ENCODE assay signal across 17 cellular contexts in the genomic region with DNA sequence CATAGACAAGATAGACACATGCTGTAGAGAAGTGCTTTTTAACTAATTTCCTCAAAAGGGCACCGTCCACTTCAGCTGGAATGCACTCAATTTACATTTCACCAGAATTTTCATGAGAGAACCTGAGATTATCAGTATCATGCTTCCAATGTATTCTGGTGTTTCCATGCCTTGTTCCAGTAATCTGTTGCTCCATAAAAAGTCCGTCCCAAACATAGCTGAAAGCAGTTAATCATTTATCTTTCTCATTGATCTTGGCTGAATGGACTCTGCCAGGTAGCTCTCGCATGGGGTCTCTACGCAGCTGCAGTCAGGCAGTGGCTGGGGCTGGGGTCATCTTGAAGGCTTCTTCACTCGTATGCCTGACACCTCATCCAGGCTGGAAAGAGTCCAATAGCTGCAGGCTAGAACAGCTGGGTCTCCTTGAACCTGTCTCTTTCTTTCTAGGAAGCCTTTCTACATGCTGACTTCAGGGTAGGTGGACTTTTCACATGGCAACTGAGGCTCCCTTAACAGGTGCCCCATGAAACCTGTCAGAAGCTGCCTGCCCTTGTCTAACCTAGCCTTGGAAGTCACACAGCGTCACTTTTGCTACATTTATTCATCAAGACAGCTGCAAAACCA. TPM values are rescaled to one million over a fixed set of nuclear protein-coding genes. Genes with fewer than 3 reads are reported as not detected.
DNase-seq lines count a peak whose midpoint lies in the region; ATAC-seq, FAIRE-seq and TF ChIP-seq lines count a peak whose summit lies in the region.
"Had no signal": no experiment of that assay in that cellular context is flagged by ENCODE, and none has a peak within 500 bp of the region (broad histone marks: within the 10 kb centered on the region; RNA-seq: fewer than 3 reads in every experiment).

No MANE protein-coding gene starts in this region.

- H3K27me3 ChIP-seq in H1 (replicated peaks in 1 of 4; ENCODE audit: control insufficient read depth in 3 of 4, extremely low read depth in 1 of 4, insufficient read depth in 3 of 4, low read length in 3 of 4): no peaks in the 10 kb centered on the region
- no peaks in the 10 kb centered on the region for H3K27me3 ChIP-seq in liver (ENCODE audit: control insufficient read depth in 4 of 4, insufficient read depth in 4 of 4, low read length in 3 of 4)
- H3K27me3 ChIP-seq: BLaER1 treated with 17β-estradiol and CSF1 and Interleukin-3, amounts not matched to agents 10 nM and 100 nM had no signal

- no peak overlapping the region for H4K5ac ChIP-seq in H1 (ENCODE audit: insufficient read length, low read depth, low read length)

- H2AK5ac ChIP-seq in H1 (ENCODE audit: low read depth, low read length): no peak overlapping the region

- POLR2A ChIA-PET in H1 (lab: Charles Lee; ENCODE audit: partially characterized antibody): interaction anchor here (1.8 kb wide), 1 partner anchor 19 kb away, joined by 5 read pairs; a partner anchor contains a TSS

- no peak overlapping the region for H3K4ac ChIP-seq in H1 (replicated peaks; ENCODE audit: insufficient read length, low read depth, low read length)

- H3K79me1 ChIP-seq in H1 (ENCODE audit: low read depth, low read length): no peaks in the 10 kb centered on the region

- H3K23ac ChIP-seq in H1 (ENCODE audit: insufficient read length): no peak overlapping the region

- no peak overlapping the region for H2BK120ac ChIP-seq in H1 (replicated peaks; ENCODE audit: low read depth, low read length)

- no peak for FAIRE-seq in H1 (lab: Jason Lieb, UNC)
- FAIRE-seq: GM12878 had no signal

- no peaks in the 10 kb centered on the region for H3K9me3 ChIP-seq in H1 (ENCODE audit: insufficient read depth in 2 of 2, low read depth in 1 of 2, low read length in 1 of 2)
- no peaks in the 10 kb centered on the region for H3K9me3 ChIP-seq in liver (ENCODE audit: control insufficient read depth in 4 of 4, low read length in 3 of 4)
- H3K9me3 ChIP-seq: BLaER1 treated with 17β-estradiol and CSF1 and Interleukin-3, amounts not matched to agents 10 nM and 100 nM had no signal

- H3K4me1 ChIP-seq in H1 (replicated peaks in 1 of 4; ENCODE audit: control insufficient read depth in 3 of 4, insufficient read depth in 4 of 4, low read length in 3 of 4) (peaks cover 0 to 4% (median 0%) of the 10 kb centered on the region in 4 experiments; a peak in 1 of 7 replicates), liver (ENCODE audit: control insufficient read depth in 4 of 4, insufficient read depth in 4 of 4, low read length in 3 of 4) (peaks cover 9 to 42% (median 29%) of the 10 kb centered on the region in 4 donors)

- DNase-seq in M059J (ENCODE audit: low read depth): peak; percentile 34
- DNase-seq in H1 (ENCODE audit: low read depth in 1 of 2, low spot score in 2 of 2): no peak
- no peak for DNase-seq in type B pancreatic cell (ENCODE audit: extremely low spot score, unreplicated experiment)
- DNase-seq in GF-D8 (lab: John Stamatoyannopoulos, UW): no peak
- DNase-seq in ureter (ENCODE audit: low spot score): no peak
- DNase-seq: ACHN; Calu3; CD4-positive, CD25-positive, alpha-beta regulatory T cell; DMS 273 treated with DMSO at 0.1 percent for 48 hours; HCEC 1CT; HFFc6 had no signal

- H2AFZ ChIP-seq in H1 (ENCODE audit: low read length): peak overlapping the region; percentile 25; the same call in 1 of the 2 replicates

- no peak overlapping the region for H2BK12ac ChIP-seq in H1 (ENCODE audit: low read depth, low read length)

- no peak overlapping the region for H4K91ac ChIP-seq in H1 (replicated peaks; ENCODE audit: insufficient read length, low read length)

- no peaks in the 10 kb centered on the region for H3K4me1 Mint-ChIP-seq in type B pancreatic cell (ENCODE audit: unreplicated experiment)
- H3K4me1 Mint-ChIP-seq: CD4-positive, CD25-positive, alpha-beta regulatory T cell; IgD-negative memory B cell had no signal

- no peak for TF ChIP-seq POLR2A in H1 (IDR thresholded peaks at IDR 0.05; ENCODE audit: control extremely low read depth in 1 of 2, low read depth in 2 of 2, low read length in 2 of 2)

- no peaks in the 10 kb centered on the region for H3K79me2 ChIP-seq in H1 (ENCODE audit: control insufficient read depth in 1 of 2, insufficient read depth in 2 of 2, low read length in 2 of 2)

- H4K20me1 ChIP-seq in H1 (replicated peaks in 1 of 2; ENCODE audit: control insufficient read depth in 1 of 2, insufficient read depth in 2 of 2, low read length in 2 of 2): no peaks in the 10 kb centered on the region
- H4K20me1 ChIP-seq: BLaER1 treated with 17β-estradiol and CSF1 and Interleukin-3, amounts not matched to agents 10 nM and 100 nM had no signal

- no peak overlapping the region for H3K56ac ChIP-seq in H1 (replicated peaks; ENCODE audit: insufficient read length, low read depth, low read length)

- H3K4me3 Mint-ChIP-seq in type B pancreatic cell: peak overlapping the region; percentile 53
- H3K4me3 Mint-ChIP-seq: CD4-positive, CD25-positive, alpha-beta regulatory T cell; HFFc6; IgD-negative memory B cell had no signal

- H2BK5ac ChIP-seq in H1 (ENCODE audit: low read depth, low read length): no peak overlapping the region

- H3K27me3 Mint-ChIP-seq in type B pancreatic cell: no peaks in the 10 kb centered on the region

- H2BK15ac ChIP-seq in H1 (ENCODE audit: low read length): no peak overlapping the region

- 95% methylated on average over 6 of the region's 6 CpGs; no CpG with 5 or more reads in 1 of the 2 experiments for WGBS in H1 (ENCODE audit: extremely low coverage in 1 of 2, insufficient coverage in 1 of 2, insufficient read length in 1 of 2, insufficient replicate concordance in 2 of 2, low coverage in 1 of 2, low lambda C conversion rate in 2 of 2, missing lambda C conversion rate in 1 of 2), 2 experiments
- WGBS in liver: 36% methylated on average over 6 of the region's 6 CpGs

- no peak overlapping the region for H3K14ac ChIP-seq in H1 (ENCODE audit: insufficient read length)

- no peaks in the 10 kb centered on the region for H3K36me3 Mint-ChIP-seq in type B pancreatic cell
- H3K36me3 Mint-ChIP-seq: CD4-positive, CD25-positive, alpha-beta regulatory T cell had no signal

- H2BK20ac ChIP-seq in H1 (ENCODE audit: low read length): no peak overlapping the region

- H3K27ac Mint-ChIP-seq in type B pancreatic cell: no peak overlapping the region
- H3K27ac Mint-ChIP-seq: CD4-positive, CD25-positive, alpha-beta regulatory T cell; IgD-negative memory B cell had no signal

- H3K4me2 ChIP-seq in H1 (ENCODE audit: insufficient read depth in 1 of 2, low read depth in 2 of 2, low read length in 2 of 2): no peak overlapping the region
- H3K4me2 ChIP-seq: BLaER1 treated with 17β-estradiol and CSF1 and Interleukin-3, amounts not matched to agents 10 nM and 100 nM had no signal

- H4K8ac ChIP-seq in H1 (ENCODE audit: extremely low read depth, insufficient read depth, low read length): no peak overlapping the region; the same call in 1 of the 2 replicates

- CTCF ChIA-PET in H1 (lab: Charles Lee; ENCODE audit: partially characterized antibody): interaction anchor here (0.9 to 5.6 kb wide), 2 partner anchors 15 to 1475 kb away, joined by 4 to 48 read pairs; no protein-coding TSS in a partner anchor

- no peaks in the 10 kb centered on the region for H3K9me3 Mint-ChIP-seq in type B pancreatic cell
- H3K9me3 Mint-ChIP-seq: CD4-positive, CD25-positive, alpha-beta regulatory T cell; HFFc6; IgD-negative memory B cell had no signal

- no peaks in the 10 kb centered on the region for H3K36me3 ChIP-seq in H1 (ENCODE audit: control insufficient read depth in 2 of 4, insufficient read depth in 4 of 4, low read length in 3 of 4)
- H3K36me3 ChIP-seq in liver (ENCODE audit: control insufficient read depth in 4 of 4, insufficient read depth in 3 of 4, low read depth in 1 of 4, low read length in 3 of 4): no peaks in the 10 kb centered on the region
- H3K36me3 ChIP-seq: BLaER1 treated with 17β-estradiol and CSF1 and Interleukin-3, amounts not matched to agents 10 nM and 100 nM had no signal

- no peak for TF ChIP-seq EP300 in H1 (IDR thresholded peaks at IDR 0.05; ENCODE audit: borderline replicate concordance in 1 of 2, low read depth in 2 of 2, low read length in 2 of 2)

- no peak overlapping the region for H3K18ac ChIP-seq in H1 (ENCODE audit: extremely low read depth, low read length)

- no peak for ATAC-seq in HG02852 (IDR thresholded peaks at IDR 0.05; ENCODE audit: unreplicated experiment)
- ATAC-seq: GM12878 had no signal

- H3K23me2 ChIP-seq in H1 (ENCODE audit: low read depth, low read length): no peaks in the 10 kb centered on the region

- no peak for TF ChIP-seq RAD21 in H1 (IDR thresholded peaks at IDR 0.05 in 1 of 2, conservative IDR thresholded peaks at IDR 0.05 in 1 of 2; ENCODE audit: low read depth in 2 of 2, low read length in 2 of 2)
- no peak for TF ChIP-seq RAD21 in liver (IDR thresholded peaks at IDR 0.05)

- H3K9ac ChIP-seq in H1 (replicated peaks in 1 of 4; ENCODE audit: extremely low read depth in 1 of 4, low read depth in 3 of 4, low read length in 3 of 4): no peak overlapping the region
- H3K9ac ChIP-seq in liver (ENCODE audit: low read depth in 1 of 2, low read length in 2 of 2): no peak overlapping the region
- H3K9ac ChIP-seq: BLaER1 treated with 17β-estradiol and CSF1 and Interleukin-3, amounts not matched to agents 10 nM and 100 nM had no signal

- H3K27ac ChIP-seq in H1 (ENCODE audit: low read depth, low read length) (no peak overlapping the region), liver (ENCODE audit: low read depth in 1 of 2, low read length in 2 of 2) (peak overlapping the region; percentile 55 to 87)
- H3K27ac ChIP-seq: BLaER1 treated with 17β-estradiol and CSF1 and Interleukin-3, amounts not matched to agents 10 nM and 100 nM; HL-60 had no signal

- no peak overlapping the region for H3K4me3 ChIP-seq in H1 (ENCODE audit: extremely low read depth in 1 of 4, insufficient read depth in 2 of 4, low read depth in 3 of 4, low read length in 4 of 4)
- no peak overlapping the region for H3K4me3 ChIP-seq in liver (ENCODE audit: low read depth in 1 of 3, low read length in 3 of 3)
- H3K4me3 ChIP-seq: BLaER1 treated with 17β-estradiol and CSF1 and Interleukin-3, amounts not matched to agents 10 nM and 100 nM; GM12878 had no signal

- TF ChIP-seq CTCF in H1 (IDR thresholded peaks at IDR 0.05; ENCODE audit: control extremely low read depth in 1 of 3, insufficient read depth in 1 of 3, low read depth in 1 of 3, low read length in 3 of 3) (no peak), liver (IDR thresholded peaks at IDR 0.05; ENCODE audit: low read depth, low read length, missing input control) (no peak), type B pancreatic cell (conservative IDR thresholded peaks at IDR 0.05) (no peak)

RNA-seq across cellular contexts. Expression of a gene that starts 18.6 kb away (rescaled TPM):
- total RNA-seq in M059J (2014; rRNA removed; shearing (Covaris generic)): 147 and 336 TPM in 2 replicates
- 4.7 TPM in 2 replicates for total RNA-seq in H1 (2021; fragmentation: NEBNext Ultra II Directional; extraction: Animal tissue kit (Norgen Biotek cat#: 25700))
- polyA plus RNA-seq in H1 (2011; rRNA removed): 1.4 TPM in 2 replicates
- polyA plus RNA-seq in H1 (2011; cell fraction: cytosol; rRNA removed): 1.9 TPM
- polyA plus RNA-seq in H1 (2011; cell fraction: nucleus; rRNA removed): 5.7 TPM
- 1.9 to 3.1 TPM (median 2.6 TPM) in 4 replicates for polyA plus RNA-seq in H1 (2012, experiment 1 of 2)
- 0.46 TPM for polyA plus RNA-seq in H1 (2012, experiment 2 of 2)
- 4.2 TPM for polyA plus RNA-seq in H1 (2013, experiment 1 of 2)
- polyA plus RNA-seq in H1 (2013, experiment 2 of 2): 4.3 TPM
- polyA minus RNA-seq in H1 (2011; rRNA and poly(A)+ RNA removed): 12.9 and 13.0 TPM in 2 replicates
- 4.8 TPM for polyA minus RNA-seq in H1 (2011; cell fraction: cytosol; rRNA and poly(A)+ RNA removed)
- polyA minus RNA-seq in H1 (2011; cell fraction: nucleus; rRNA and poly(A)+ RNA removed): 10.4 TPM
- total RNA-seq in liver: 1 to 10 TPM; 2.1 to 5.1 TPM
- polyA plus RNA-seq in liver: 1 to 10 TPM in 1 of 2 donors, under 1 TPM in 1; 0.15 to 1.5 TPM
- total RNA-seq in type B pancreatic cell (ENCODE audit: low replicate concordance): 6.9 and 21.5 TPM in 2 replicates
- total RNA-seq in ureter: 40.4 TPM
- polyA plus RNA-seq: CD4-positive, CD25-positive, alpha-beta regulatory T cell; IgD-negative memory B cell had no signal

RNA-seq across cellular contexts. Expression of a gene that starts 19.2 kb away (rescaled TPM):
- total RNA-seq in M059J (2014; rRNA removed; shearing (Covaris generic)): 333 and 839 TPM in 2 replicates
- total RNA-seq in H1 (2021; fragmentation: NEBNext Ultra II Directional; extraction: Animal tissue kit (Norgen Biotek cat#: 25700)): 456 and 468 TPM in 2 replicates
- polyA plus RNA-seq in H1 (2011; rRNA removed) (198 and 262 TPM in 2 replicates), liver (100 to 1,000 TPM; 299 to 583 TPM)
- 257 TPM for polyA plus RNA-seq in H1 (2011; cell fraction: cytosol; rRNA removed)
- polyA plus RNA-seq in H1 (2011; cell fraction: nucleus; rRNA removed): 167 TPM
- 351 to 525 TPM (median 436 TPM) in 4 replicates for polyA plus RNA-seq in H1 (2012, experiment 1 of 2)
- polyA plus RNA-seq in H1 (2012, experiment 2 of 2): 2,411 TPM
- polyA plus RNA-seq in H1 (2013, experiment 1 of 2): 1,987 TPM
- polyA plus RNA-seq in H1 (2013, experiment 2 of 2): 1,925 TPM
- polyA minus RNA-seq in H1 (2011; rRNA and poly(A)+ RNA removed): 31.6 and 33.7 TPM in 2 replicates
- 32.1 TPM for polyA minus RNA-seq in H1 (2011; cell fraction: cytosol; rRNA and poly(A)+ RNA removed)
- 48.3 TPM for polyA minus RNA-seq in H1 (2011; cell fraction: nucleus; rRNA and poly(A)+ RNA removed)
- total RNA-seq in liver (100 to 1,000 TPM in 1 of 2 donors, 10 to 100 TPM in 1; 69.8 to 279 TPM), type B pancreatic cell (ENCODE audit: low replicate concordance) (370 and 456 TPM in 2 replicates), ureter (353 TPM)
